Comparison of ENCODE assay signal across 15 cellular contexts in the genomic region with DNA sequence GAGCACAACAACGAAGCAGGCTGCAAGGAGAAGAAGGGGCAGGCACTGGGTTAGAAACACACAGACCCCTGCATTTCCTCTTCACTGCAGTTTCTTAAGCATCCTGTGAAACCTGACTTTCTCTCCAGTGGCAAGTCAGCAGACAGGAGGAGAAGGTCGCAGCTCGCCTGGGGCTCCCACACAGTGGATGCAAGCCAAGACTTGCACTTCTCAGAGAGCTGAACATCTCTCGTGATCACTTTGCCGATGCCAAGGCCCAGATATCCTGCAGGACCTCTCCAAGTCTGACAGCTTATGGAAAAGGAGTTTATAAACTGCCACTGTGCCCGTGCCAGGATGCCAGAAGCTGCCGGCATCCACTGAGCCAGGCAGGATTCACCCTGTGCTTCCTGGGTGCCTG. TPM values are rescaled to one million over a fixed set of nuclear protein-coding genes. Genes with fewer than 3 reads are reported as not detected.
DNase-seq lines count a peak whose midpoint lies in the region; ATAC-seq and TF ChIP-seq lines count a peak whose summit lies in the region.
"Had no signal": no experiment of that assay in that cellular context is flagged by ENCODE, and none has a peak within 500 bp of the region (broad histone marks: within the 10 kb centered on the region; RNA-seq: fewer than 3 reads in every experiment).

No MANE protein-coding gene starts in this region.

- TF ChIP-seq CTCF in VCaP (conservative IDR thresholded peaks at IDR 0.05) (no peak), fibroblast of villous mesenchyme (IDR thresholded peaks at IDR 0.05; ENCODE audit: insufficient read depth, low read depth, low read length) (no peak), thyroid gland (IDR thresholded peaks at IDR 0.05) (no peak)

- peak; percentile 61 for DNase-seq in SIG-M5 treated with dmso at 0.1 percent for 504 hours (lab: John Stamatoyannopoulos, UW; ENCODE audit: unreplicated experiment)
- DNase-seq in SIG-M5 (lab: John Stamatoyannopoulos, UW) = no peak
- DNase-seq in fibroblast of villous mesenchyme (ENCODE audit: low read depth) = peak; percentile 22
- no peak for DNase-seq in stimulated activated naive B cell treated with anti-CD40 and anti-IgM and Interleukin-4, amounts not matched to agents 10 μg/mL and 1 μg/mL and 100 μg/mL, for 72 hours
- no peak for DNase-seq in thyroid gland
- DNase-seq: NCI-H69, psoas muscle had no signal

- no peaks in the 10 kb centered on the region for H3K27me3 ChIP-seq in thyroid gland

- H3K27ac ChIP-seq in VCaP (0 out of 2 replicates have a peak overlapping the region, but pooled peaks have one; percentile 14), thyroid gland (no peak overlapping the region)
- H3K27ac ChIP-seq: psoas muscle had no signal

- no peaks in the 10 kb centered on the region for H3K27me3 Mint-ChIP-seq in stimulated activated naive B cell treated with anti-CD40 and anti-IgM and Interleukin-4, amounts not matched to agents 10 μg/mL and 1 μg/mL and 100 μg/mL, for 72 hours
- H3K27me3 Mint-ChIP-seq: memory B cell had no signal

- no peak overlapping the region for H3K4me3 ChIP-seq in fibroblast of villous mesenchyme (ENCODE audit: low read depth, low read length)
- no peak overlapping the region for H3K4me3 ChIP-seq in thyroid gland (replicated peaks in 1 of 3)
- H3K4me3 ChIP-seq: psoas muscle had no signal

- intact Hi-C loops in thyroid gland (cut with DNase I) = no loop called here

- WGBS in thyroid gland, 2 donors = 50 to 70% methylated on average over 7 of the region's 7 CpGs

- ATAC-seq in stimulated activated naive B cell treated with anti-CD40 and anti-IgM and Interleukin-4, amounts not matched to agents 10 μg/mL and 1 μg/mL and 100 μg/mL, for 72 hours (replicated peaks) = peak; percentile 20
- ATAC-seq in HG02973 (IDR thresholded peaks at IDR 0.05; ENCODE audit: unreplicated experiment) (no peak), GM18517 (IDR thresholded peaks at IDR 0.05; ENCODE audit: unreplicated experiment) (no peak)

- no peak overlapping the region for H3K4me3 Mint-ChIP-seq in stimulated activated naive B cell treated with anti-CD40 and anti-IgM and Interleukin-4, amounts not matched to agents 10 μg/mL and 1 μg/mL and 100 μg/mL, for 72 hours
- H3K4me3 Mint-ChIP-seq: memory B cell had no signal

- no peak overlapping the region for H3K27ac Mint-ChIP-seq in stimulated activated naive B cell treated with anti-CD40 and anti-IgM and Interleukin-4, amounts not matched to agents 10 μg/mL and 1 μg/mL and 100 μg/mL, for 72 hours
- H3K27ac Mint-ChIP-seq: memory B cell had no signal

- H3K4me1 Mint-ChIP-seq in stimulated activated naive B cell treated with anti-CD40 and anti-IgM and Interleukin-4, amounts not matched to agents 10 μg/mL and 1 μg/mL and 100 μg/mL, for 72 hours = peaks cover 44 to 64% of the 10 kb centered on the region in 2 donors

- no peaks in the 10 kb centered on the region for H3K4me1 ChIP-seq in thyroid gland

- TF ChIP-seq POLR2A in thyroid gland (IDR thresholded peaks at IDR 0.05) = no peak

- H3K36me3 Mint-ChIP-seq in stimulated activated naive B cell treated with anti-CD40 and anti-IgM and Interleukin-4, amounts not matched to agents 10 μg/mL and 1 μg/mL and 100 μg/mL, for 72 hours = no peaks in the 10 kb centered on the region
- H3K36me3 Mint-ChIP-seq: memory B cell had no signal

- H3K36me3 ChIP-seq in thyroid gland = no peaks in the 10 kb centered on the region

- no peaks in the 10 kb centered on the region for H3K9me3 ChIP-seq in thyroid gland
- H3K9me3 ChIP-seq: psoas muscle had no signal

- H3K9me3 Mint-ChIP-seq in stimulated activated naive B cell treated with anti-CD40 and anti-IgM and Interleukin-4, amounts not matched to agents 10 μg/mL and 1 μg/mL and 100 μg/mL, for 72 hours = no peaks in the 10 kb centered on the region
- H3K9me3 Mint-ChIP-seq: memory B cell had no signal

RNA-seq across cellular contexts. Expression of a gene that starts 18.4 kb away (rescaled TPM):
- total RNA-seq in fibroblast of villous mesenchyme (not detected in 2 replicates), thyroid gland (not detected)
- total RNA-seq: A673, glomerular endothelial cell, M059J had no signal

RNA-seq across cellular contexts. Expression of a gene that starts 22.6 kb away (rescaled TPM):
- 4.3 and 4.5 TPM in 2 replicates for total RNA-seq in fibroblast of villous mesenchyme
- total RNA-seq in thyroid gland = 10 to 100 TPM; 23.1 to 34.2 (median 27.4) TPM

RNA-seq across cellular contexts. Expression of a gene that starts 35.2 kb away (rescaled TPM):
- total RNA-seq in fibroblast of villous mesenchyme = not detected in 2 replicates
- total RNA-seq in thyroid gland = under 1 TPM in 1 of 4 donors, not detected in 3; 0.40 TPM
- total RNA-seq: A673; glomerular endothelial cell; psoas muscle; T-helper 1 cell treated with Interleukin-12 subunit alpha and Interleukin-12 subunit beta and Interleukin-4 antibody, amounts not matched to agents 30 ng/mL and 1 ng/mL, for 36 hours had no signal

Comparison
In these comparisons a context has a peak if more than half of its experiments do, and no peak if none do; other contexts are left out.
1. DNase-seq: peak in SIG-M5 treated with dmso at 0.1 percent for 504 hours (single experiment) and fibroblast of villous mesenchyme (single experiment); none in SIG-M5 (single experiment), stimulated activated naive B cell treated with anti-CD40 and anti-IgM and Interleukin-4, amounts not matched to agents 10 μg/mL and 1 μg/mL and 100 μg/mL, for 72 hours (single experiment) and thyroid gland (0 of 2).
2. ATAC-seq: peak in stimulated activated naive B cell treated with anti-CD40 and anti-IgM and Interleukin-4, amounts not matched to agents 10 μg/mL and 1 μg/mL and 100 μg/mL, for 72 hours (2 of 2); none in HG02973 (single experiment) and GM18517 (single experiment).